ENCODE assay signal across 12 cellular contexts in the genomic region with DNA sequence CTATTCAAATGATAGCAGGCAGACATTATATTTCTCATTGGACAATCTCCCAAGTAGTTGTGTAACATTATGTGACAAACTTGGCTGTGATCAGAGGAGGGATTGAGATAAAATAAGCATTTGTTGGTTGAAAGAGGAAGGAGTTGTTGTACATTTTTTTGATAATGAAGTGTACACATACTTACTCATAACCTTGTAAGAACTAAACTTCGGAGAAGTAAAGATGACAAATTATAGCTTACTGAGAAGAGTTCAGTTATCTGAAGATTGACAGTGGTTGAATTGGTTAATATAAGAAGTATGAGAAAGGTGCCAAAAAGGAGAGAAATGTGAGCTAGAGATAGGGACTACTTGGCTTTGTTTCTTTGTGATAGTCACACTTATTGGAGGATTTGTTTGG. TPM values are rescaled to one million over a fixed set of nuclear protein-coding genes. Genes with fewer than 3 reads are reported as not detected.
DNase-seq lines count a peak whose midpoint lies in the region; ATAC-seq and TF ChIP-seq lines count a peak whose summit lies in the region.
"Had no signal": no experiment of that assay in that cellular context is flagged by ENCODE, and none has a peak within 500 bp of the region (broad histone marks: within the 10 kb centered on the region; RNA-seq: fewer than 3 reads in every experiment).

No MANE protein-coding gene starts in this region.

- H3K9me2 ChIP-seq in PC-3 (replicated peaks; ENCODE audit: low read length), result no peaks in the 10 kb centered on the region

- H3K27me3 Mint-ChIP-seq in activated T-cell treated with anti-CD3 and anti-CD28 coated beads, Interleukin-2, amount 50 U/mL, for 4 hours (ENCODE audit: low read depth), result no peaks in the 10 kb centered on the region
- H3K27me3 Mint-ChIP-seq: progenitor cell of endocrine pancreas had no signal

- H3K4me3 ChIP-seq in PC-3 (ENCODE audit: low read length) (no peak overlapping the region), epithelial cell of esophagus (ENCODE audit: low read length) (no peak overlapping the region), smooth muscle cell (no peak overlapping the region)
- H3K4me3 ChIP-seq: uterus had no signal

- H3K27ac ChIP-seq in PC-3 (ENCODE audit: low read length) (no peak overlapping the region), smooth muscle cell (ENCODE audit: low read depth) (peak overlapping the region; percentile 25)
- H3K27ac ChIP-seq: uterus had no signal

- H3K9me3 ChIP-seq in PC-3 (ENCODE audit: low read length), result no peaks in the 10 kb centered on the region; the same call in 1 of the 2 replicates
- H3K9me3 ChIP-seq in smooth muscle cell (replicated peaks; ENCODE audit: low read depth), result no peaks in the 10 kb centered on the region
- H3K9me3 ChIP-seq: uterus had no signal

- DNase-seq in activated T-cell treated with anti-CD3 and anti-CD28 coated beads, Interleukin-2, amount 50 U/mL, for 4 hours, result no peak
- DNase-seq in activated T-cell treated with anti-CD3 and anti-CD28 coated beads, Interleukin-2, amount 50 U/mL, for 1 hour, result no peak
- DNase-seq in PC-3, result no peak
- peak; percentile 13 for DNase-seq in epithelial cell of esophagus (ENCODE audit: low read depth)
- no peak for DNase-seq in smooth muscle cell (lab: John Stamatoyannopoulos, UW; ENCODE audit: unreplicated experiment)
- no peak for DNase-seq in kidney tubule cell (ENCODE audit: low spot score)
- DNase-seq in dedifferentiated amniotic fluid mesenchymal stem cell (ENCODE audit: extremely low spot score), result no peak
- DNase-seq: activated CD4-positive, alpha-beta T cell treated with anti-CD3 and anti-CD28 coated beads for 4 hours; activated gamma-delta T cell treated with Interleukin-2 at 50 U/mL for 16 hours; uterus had no signal

- peaks cover 4% of the 10 kb centered on the region for H3K9me3 Mint-ChIP-seq in activated T-cell treated with anti-CD3 and anti-CD28 coated beads, Interleukin-2, amount 50 U/mL, for 4 hours

- POLR2A ChIA-PET in PC-3 (lab: Charles Lee; ENCODE audit: unreplicated experiment), result no interaction called here

- H4K20me1 ChIP-seq in PC-3 (ENCODE audit: low read length) (peaks cover 82% of the 10 kb centered on the region), smooth muscle cell (ENCODE audit: low read depth) (peaks cover 96% of the 10 kb centered on the region)

- H3F3A ChIP-seq in PC-3 (ENCODE audit: low read length, unreplicated experiment) (no peaks in the 10 kb centered on the region), smooth muscle cell (ENCODE audit: low read depth) (no peaks in the 10 kb centered on the region)

- 22% methylated on average over 1 of the region's 1 CpG for WGBS in smooth muscle cell (ENCODE audit: low lambda C conversion rate)

- H3K4me1 ChIP-seq in PC-3 (ENCODE audit: insufficient read depth, low read length) (peaks cover 12% of the 10 kb centered on the region), smooth muscle cell (ENCODE audit: low read depth) (peaks cover 16% of the 10 kb centered on the region)
- H3K4me1 ChIP-seq: uterus had no signal

- peaks cover 2% of the 10 kb centered on the region for H3K36me3 Mint-ChIP-seq in activated T-cell treated with anti-CD3 and anti-CD28 coated beads, Interleukin-2, amount 50 U/mL, for 4 hours (ENCODE audit: insufficient read depth)

- H3K4me3 Mint-ChIP-seq in activated T-cell treated with anti-CD3 and anti-CD28 coated beads, Interleukin-2, amount 50 U/mL, for 4 hours, result peak overlapping the region; percentile 2

- TF ChIP-seq CTCF in PC-3 (conservative IDR thresholded peaks at IDR 0.05; ENCODE audit: low read depth, low read length) (no peak), epithelial cell of esophagus (IDR thresholded peaks at IDR 0.05; ENCODE audit: insufficient read depth, low read depth, low read length, missing control alignments) (no peak), smooth muscle cell (IDR thresholded peaks at IDR 0.05; ENCODE audit: borderline replicate concordance, insufficient read depth, poor library complexity, severe bottlenecking) (no peak)

- H2AFZ ChIP-seq in PC-3 (ENCODE audit: low read length) (no peak overlapping the region), smooth muscle cell (ENCODE audit: low read depth) (no peak overlapping the region)

- no TSS peak for BruUV-seq in PC-3 (replicated peaks; lab: Mats Ljungman, UMichigan)

- ATAC-seq in activated T-cell treated with anti-CD3 and anti-CD28 coated beads, Interleukin-2, amount 50 U/mL, for 4 hours, result peak; percentile 55 to 57
- peak; percentile 28; the same call in 1 of the 2 replicates for ATAC-seq in PC-3
- no peak for ATAC-seq in HG03342 (IDR thresholded peaks at IDR 0.05; ENCODE audit: unreplicated experiment)

- intact Hi-C loops in PC-3 (cut with micrococcal nuclease), result no loop called here

- H3K4me2 ChIP-seq in PC-3 (ENCODE audit: low read length) (no peak overlapping the region), smooth muscle cell (no peak overlapping the region)

- H3K36me3 ChIP-seq in PC-3 (ENCODE audit: low read depth, low read length) (no peaks in the 10 kb centered on the region; the same call in 1 of the 2 replicates), smooth muscle cell (ENCODE audit: low read depth) (no peaks in the 10 kb centered on the region)
- H3K36me3 ChIP-seq: uterus had no signal

- peaks cover 82% of the 10 kb centered on the region for H3K4me1 Mint-ChIP-seq in activated T-cell treated with anti-CD3 and anti-CD28 coated beads, Interleukin-2, amount 50 U/mL, for 4 hours (ENCODE audit: low read depth)

- H3K9ac ChIP-seq in PC-3 (ENCODE audit: low read length) (no peak overlapping the region), smooth muscle cell (ENCODE audit: low read depth) (no peak overlapping the region)

- H3K79me2 ChIP-seq in PC-3 (ENCODE audit: low read length), result peaks cover 100% of the 10 kb centered on the region
- H3K79me2 ChIP-seq in smooth muscle cell (ENCODE audit: low read depth), result peaks cover 100% of the 10 kb centered on the region

- CTCF ChIA-PET in PC-3 (lab: Charles Lee), result no interaction called here

- no peaks in the 10 kb centered on the region for H3K27me3 ChIP-seq in PC-3 (ENCODE audit: low read length)
- H3K27me3 ChIP-seq in smooth muscle cell (ENCODE audit: low read depth), result no peaks in the 10 kb centered on the region
- H3K27me3 ChIP-seq: uterus had no signal

RNA-seq across cellular contexts. Expression of a gene that starts 32.6 kb away (rescaled TPM):
- total RNA-seq in activated T-cell treated with anti-CD3 and anti-CD28 coated beads, Interleukin-2, amount 50 U/mL, for 4 hours, result 100 to 1,000 TPM in 2 of 3 donors, 10 to 100 TPM in 1; 97.2 to 113 (median 104) TPM
- total RNA-seq in PC-3 (2014; rRNA removed) (149 and 153 TPM in 2 replicates), smooth muscle cell (191 and 214 TPM in 2 replicates)
- polyA plus RNA-seq in smooth muscle cell, result 79.1 and 82.0 TPM in 2 replicates
